In the genomic region with DNA sequence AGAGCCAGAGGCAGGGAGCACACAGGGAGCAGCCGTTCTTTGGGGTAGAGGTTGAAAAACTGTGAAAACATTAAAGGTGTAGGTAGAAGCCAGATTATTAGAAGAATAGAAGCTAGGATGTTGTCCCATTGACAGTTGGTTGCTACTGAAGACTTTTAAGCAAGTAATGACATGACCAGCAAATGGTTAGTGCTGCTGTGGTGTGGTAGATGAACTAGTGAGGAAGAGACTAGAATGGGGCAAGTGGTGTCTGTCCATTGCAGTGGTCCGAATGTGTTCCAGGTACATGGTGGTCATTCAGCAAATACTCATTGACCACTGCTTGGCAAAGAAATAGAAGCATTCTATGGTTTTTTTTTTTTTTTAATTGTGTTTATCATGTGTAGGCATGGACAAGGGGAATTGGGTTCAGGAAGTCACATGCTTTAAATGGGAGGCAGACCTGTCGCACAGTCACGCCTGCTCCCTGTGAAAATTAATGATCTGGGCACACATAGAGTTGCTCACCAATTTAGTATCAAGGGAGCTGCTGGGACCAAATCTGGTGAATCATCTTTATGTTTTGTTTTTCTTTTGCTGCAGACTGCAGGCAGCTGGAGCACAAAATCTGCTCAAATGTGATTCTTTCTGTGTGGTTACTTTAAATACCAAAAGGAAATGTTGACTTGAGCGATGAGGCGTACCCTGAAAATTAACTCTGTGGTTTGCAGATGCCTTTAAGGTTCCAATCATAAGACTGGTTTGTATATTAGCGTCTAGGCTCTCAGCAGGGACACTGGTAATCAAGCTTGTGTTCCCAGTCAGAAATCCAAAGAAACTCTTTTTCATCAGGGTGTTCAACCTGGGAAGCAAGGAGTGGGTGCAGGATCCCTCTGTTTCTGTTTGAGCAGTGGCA, we compare ENCODE assay signal across 1 cellular context.
A peak's percentile ranks its signal among the peaks of the same experiment; 100 is the strongest.
TF ChIP-seq lines count a peak whose summit lies in the region.

No MANE protein-coding gene starts in this region.

TF ChIP-seq in HEK293, 187 proteins besides CTCF, POLR2A, EP300 and RAD21 (continued from another document and continues in another):
- TF ChIP-seq, protein P1, sequence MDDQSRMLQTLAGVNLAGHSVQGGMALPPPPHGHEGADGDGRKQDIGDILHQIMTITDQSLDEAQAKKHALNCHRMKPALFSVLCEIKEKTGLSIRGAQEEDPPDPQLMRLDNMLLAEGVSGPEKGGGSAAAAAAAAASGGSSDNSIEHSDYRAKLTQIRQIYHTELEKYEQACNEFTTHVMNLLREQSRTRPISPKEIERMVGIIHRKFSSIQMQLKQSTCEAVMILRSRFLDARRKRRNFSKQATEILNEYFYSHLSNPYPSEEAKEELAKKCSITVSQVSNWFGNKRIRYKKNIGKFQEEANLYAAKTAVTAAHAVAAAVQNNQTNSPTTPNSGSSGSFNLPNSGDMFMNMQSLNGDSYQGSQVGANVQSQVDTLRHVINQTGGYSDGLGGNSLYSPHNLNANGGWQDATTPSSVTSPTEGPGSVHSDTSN (CRISPR knock-in tag; IDR thresholded peaks at IDR 0.05): no peak
- TF ChIP-seq GFI1B (tag by site-specific recombination; IDR thresholded peaks at IDR 0.05): peak; percentile 88
- no peak for TF ChIP-seq ZNF621 (tag by site-specific recombination; IDR thresholded peaks at IDR 0.05)
- peak; percentile 17; the same call in 1 of the 2 replicates for TF ChIP-seq SP2 (tag by site-specific recombination; IDR thresholded peaks at IDR 0.05)
- peak; percentile 62; the same call in 1 of the 2 replicates for TF ChIP-seq ZNF561 (tag by site-specific recombination; IDR thresholded peaks at IDR 0.05; ENCODE audit: borderline replicate concordance)
- no peak for TF ChIP-seq ZNF776 (tag by site-specific recombination; IDR thresholded peaks at IDR 0.05; ENCODE audit: borderline replicate concordance)
- TF ChIP-seq ZFP3 (tag by site-specific recombination; IDR thresholded peaks at IDR 0.05; ENCODE audit: low read depth): no peak
- no peak for TF ChIP-seq ZNF354C (tag by site-specific recombination; IDR thresholded peaks at IDR 0.05; ENCODE audit: borderline replicate concordance, low read depth)
- TF ChIP-seq ZNF544 (tag by site-specific recombination; IDR thresholded peaks at IDR 0.05): no peak
- no peak for TF ChIP-seq ZNF747 (tag by site-specific recombination; IDR thresholded peaks at IDR 0.05)
- no peak for TF ChIP-seq ZFP37 (tag by site-specific recombination; IDR thresholded peaks at IDR 0.05)
- no peak for TF ChIP-seq ZNF174 (tag by site-specific recombination; IDR thresholded peaks at IDR 0.05)
- peak; percentile 52; the same call in 1 of the 2 replicates for TF ChIP-seq TRIM28 (IDR thresholded peaks at IDR 0.05; ENCODE audit: borderline replicate concordance, low read length)
- TF ChIP-seq HOXD13 (CRISPR knock-in tag; IDR thresholded peaks at IDR 0.05; ENCODE audit: borderline replicate concordance): no peak
- no peak for TF ChIP-seq ZNF529 (tag by site-specific recombination; IDR thresholded peaks at IDR 0.05; ENCODE audit: insufficient replicate concordance)
- TF ChIP-seq, protein P2, sequence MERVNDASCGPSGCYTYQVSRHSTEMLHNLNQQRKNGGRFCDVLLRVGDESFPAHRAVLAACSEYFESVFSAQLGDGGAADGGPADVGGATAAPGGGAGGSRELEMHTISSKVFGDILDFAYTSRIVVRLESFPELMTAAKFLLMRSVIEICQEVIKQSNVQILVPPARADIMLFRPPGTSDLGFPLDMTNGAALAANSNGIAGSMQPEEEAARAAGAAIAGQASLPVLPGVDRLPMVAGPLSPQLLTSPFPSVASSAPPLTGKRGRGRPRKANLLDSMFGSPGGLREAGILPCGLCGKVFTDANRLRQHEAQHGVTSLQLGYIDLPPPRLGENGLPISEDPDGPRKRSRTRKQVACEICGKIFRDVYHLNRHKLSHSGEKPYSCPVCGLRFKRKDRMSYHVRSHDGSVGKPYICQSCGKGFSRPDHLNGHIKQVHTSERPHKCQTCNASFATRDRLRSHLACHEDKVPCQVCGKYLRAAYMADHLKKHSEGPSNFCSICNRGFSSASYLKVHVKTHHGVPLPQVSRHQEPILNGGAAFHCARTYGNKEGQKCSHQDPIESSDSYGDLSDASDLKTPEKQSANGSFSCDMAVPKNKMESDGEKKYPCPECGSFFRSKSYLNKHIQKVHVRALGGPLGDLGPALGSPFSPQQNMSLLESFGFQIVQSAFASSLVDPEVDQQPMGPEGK (tag by site-specific recombination; IDR thresholded peaks at IDR 0.05): 0 out of 2 replicates have a peak, but pooled peaks have one; percentile 13
- no peak for TF ChIP-seq KLF7 (tag by site-specific recombination; IDR thresholded peaks at IDR 0.05; ENCODE audit: borderline replicate concordance)
- TF ChIP-seq, protein P3, sequence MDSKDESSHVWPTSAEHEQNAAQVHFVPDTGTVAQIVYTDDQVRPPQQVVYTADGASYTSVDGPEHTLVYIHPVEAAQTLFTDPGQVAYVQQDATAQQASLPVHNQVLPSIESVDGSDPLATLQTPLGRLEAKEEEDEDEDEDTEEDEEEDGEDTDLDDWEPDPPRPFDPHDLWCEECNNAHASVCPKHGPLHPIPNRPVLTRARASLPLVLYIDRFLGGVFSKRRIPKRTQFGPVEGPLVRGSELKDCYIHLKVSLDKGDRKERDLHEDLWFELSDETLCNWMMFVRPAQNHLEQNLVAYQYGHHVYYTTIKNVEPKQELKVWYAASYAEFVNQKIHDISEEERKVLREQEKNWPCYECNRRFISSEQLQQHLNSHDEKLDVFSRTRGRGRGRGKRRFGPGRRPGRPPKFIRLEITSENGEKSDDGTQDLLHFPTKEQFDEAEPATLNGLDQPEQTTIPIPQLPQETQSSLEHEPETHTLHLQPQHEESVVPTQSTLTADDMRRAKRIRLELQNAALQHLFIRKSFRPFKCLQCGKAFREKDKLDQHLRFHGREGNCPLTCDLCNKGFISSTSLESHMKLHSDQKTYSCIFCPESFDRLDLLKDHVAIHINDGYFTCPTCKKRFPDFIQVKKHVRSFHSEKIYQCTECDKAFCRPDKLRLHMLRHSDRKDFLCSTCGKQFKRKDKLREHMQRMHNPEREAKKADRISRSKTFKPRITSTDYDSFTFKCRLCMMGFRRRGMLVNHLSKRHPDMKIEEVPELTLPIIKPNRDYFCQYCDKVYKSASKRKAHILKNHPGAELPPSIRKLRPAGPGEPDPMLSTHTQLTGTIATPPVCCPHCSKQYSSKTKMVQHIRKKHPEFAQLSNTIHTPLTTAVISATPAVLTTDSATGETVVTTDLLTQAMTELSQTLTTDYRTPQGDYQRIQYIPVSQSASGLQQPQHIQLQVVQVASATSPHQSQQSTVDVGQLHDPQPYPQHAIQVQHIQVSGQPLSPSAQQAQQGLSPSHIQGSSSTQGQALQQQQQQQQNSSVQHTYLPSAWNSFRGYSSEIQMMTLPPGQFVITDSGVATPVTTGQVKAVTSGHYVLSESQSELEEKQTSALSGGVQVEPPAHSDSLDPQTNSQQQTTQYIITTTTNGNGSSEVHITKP (tag by site-specific recombination; IDR thresholded peaks at IDR 0.05): no peak; the same call in 1 of the 2 replicates
- TF ChIP-seq ZNF223 (tag by site-specific recombination; IDR thresholded peaks at IDR 0.05): no peak
- TF ChIP-seq ZBTB7A (tag by site-specific recombination; IDR thresholded peaks at IDR 0.05; ENCODE audit: low read depth): no peak
- no peak; the same call in 1 of the 2 replicates for TF ChIP-seq MYNN (tag by site-specific recombination; IDR thresholded peaks at IDR 0.05; ENCODE audit: borderline replicate concordance)
- TF ChIP-seq ZNF629 (tag by site-specific recombination; IDR thresholded peaks at IDR 0.05): peak; percentile 82; the same call in 1 of the 2 replicates
- TF ChIP-seq, protein P4, sequence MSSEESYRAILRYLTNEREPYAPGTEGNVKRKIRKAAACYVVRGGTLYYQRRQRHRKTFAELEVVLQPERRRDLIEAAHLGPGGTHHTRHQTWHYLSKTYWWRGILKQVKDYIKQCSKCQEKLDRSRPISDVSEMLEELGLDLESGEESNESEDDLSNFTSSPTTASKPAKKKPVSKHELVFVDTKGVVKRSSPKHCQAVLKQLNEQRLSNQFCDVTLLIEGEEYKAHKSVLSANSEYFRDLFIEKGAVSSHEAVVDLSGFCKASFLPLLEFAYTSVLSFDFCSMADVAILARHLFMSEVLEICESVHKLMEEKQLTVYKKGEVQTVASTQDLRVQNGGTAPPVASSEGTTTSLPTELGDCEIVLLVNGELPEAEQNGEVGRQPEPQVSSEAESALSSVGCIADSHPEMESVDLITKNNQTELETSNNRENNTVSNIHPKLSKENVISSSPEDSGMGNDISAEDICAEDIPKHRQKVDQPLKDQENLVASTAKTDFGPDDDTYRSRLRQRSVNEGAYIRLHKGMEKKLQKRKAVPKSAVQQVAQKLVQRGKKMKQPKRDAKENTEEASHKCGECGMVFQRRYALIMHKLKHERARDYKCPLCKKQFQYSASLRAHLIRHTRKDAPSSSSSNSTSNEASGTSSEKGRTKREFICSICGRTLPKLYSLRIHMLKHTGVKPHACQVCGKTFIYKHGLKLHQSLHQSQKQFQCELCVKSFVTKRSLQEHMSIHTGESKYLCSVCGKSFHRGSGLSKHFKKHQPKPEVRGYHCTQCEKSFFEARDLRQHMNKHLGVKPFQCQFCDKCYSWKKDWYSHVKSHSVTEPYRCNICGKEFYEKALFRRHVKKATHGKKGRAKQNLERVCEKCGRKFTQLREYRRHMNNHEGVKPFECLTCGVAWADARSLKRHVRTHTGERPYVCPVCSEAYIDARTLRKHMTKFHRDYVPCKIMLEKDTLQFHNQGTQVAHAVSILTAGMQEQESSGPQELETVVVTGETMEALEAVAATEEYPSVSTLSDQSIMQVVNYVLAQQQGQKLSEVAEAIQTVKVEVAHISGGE (tag by site-specific recombination; conservative IDR thresholded peaks at IDR 0.05; ENCODE audit: low read depth): no peak
- TF ChIP-seq ZNF560 (tag by site-specific recombination; IDR thresholded peaks at IDR 0.05; ENCODE audit: borderline replicate concordance): no peak
- TF ChIP-seq, protein P5, sequence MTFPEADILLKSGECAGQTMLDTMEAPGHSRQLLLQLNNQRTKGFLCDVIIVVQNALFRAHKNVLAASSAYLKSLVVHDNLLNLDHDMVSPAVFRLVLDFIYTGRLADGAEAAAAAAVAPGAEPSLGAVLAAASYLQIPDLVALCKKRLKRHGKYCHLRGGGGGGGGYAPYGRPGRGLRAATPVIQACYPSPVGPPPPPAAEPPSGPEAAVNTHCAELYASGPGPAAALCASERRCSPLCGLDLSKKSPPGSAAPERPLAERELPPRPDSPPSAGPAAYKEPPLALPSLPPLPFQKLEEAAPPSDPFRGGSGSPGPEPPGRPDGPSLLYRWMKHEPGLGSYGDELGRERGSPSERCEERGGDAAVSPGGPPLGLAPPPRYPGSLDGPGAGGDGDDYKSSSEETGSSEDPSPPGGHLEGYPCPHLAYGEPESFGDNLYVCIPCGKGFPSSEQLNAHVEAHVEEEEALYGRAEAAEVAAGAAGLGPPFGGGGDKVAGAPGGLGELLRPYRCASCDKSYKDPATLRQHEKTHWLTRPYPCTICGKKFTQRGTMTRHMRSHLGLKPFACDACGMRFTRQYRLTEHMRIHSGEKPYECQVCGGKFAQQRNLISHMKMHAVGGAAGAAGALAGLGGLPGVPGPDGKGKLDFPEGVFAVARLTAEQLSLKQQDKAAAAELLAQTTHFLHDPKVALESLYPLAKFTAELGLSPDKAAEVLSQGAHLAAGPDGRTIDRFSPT (tag by site-specific recombination; IDR thresholded peaks at IDR 0.05): no peak
- no peak for TF ChIP-seq ZNF138 (tag by site-specific recombination; IDR thresholded peaks at IDR 0.05; ENCODE audit: borderline replicate concordance)
- TF ChIP-seq ZNF558 (tag by site-specific recombination; IDR thresholded peaks at IDR 0.05): no peak; the same call in 1 of the 2 replicates
- TF ChIP-seq, protein P6, sequence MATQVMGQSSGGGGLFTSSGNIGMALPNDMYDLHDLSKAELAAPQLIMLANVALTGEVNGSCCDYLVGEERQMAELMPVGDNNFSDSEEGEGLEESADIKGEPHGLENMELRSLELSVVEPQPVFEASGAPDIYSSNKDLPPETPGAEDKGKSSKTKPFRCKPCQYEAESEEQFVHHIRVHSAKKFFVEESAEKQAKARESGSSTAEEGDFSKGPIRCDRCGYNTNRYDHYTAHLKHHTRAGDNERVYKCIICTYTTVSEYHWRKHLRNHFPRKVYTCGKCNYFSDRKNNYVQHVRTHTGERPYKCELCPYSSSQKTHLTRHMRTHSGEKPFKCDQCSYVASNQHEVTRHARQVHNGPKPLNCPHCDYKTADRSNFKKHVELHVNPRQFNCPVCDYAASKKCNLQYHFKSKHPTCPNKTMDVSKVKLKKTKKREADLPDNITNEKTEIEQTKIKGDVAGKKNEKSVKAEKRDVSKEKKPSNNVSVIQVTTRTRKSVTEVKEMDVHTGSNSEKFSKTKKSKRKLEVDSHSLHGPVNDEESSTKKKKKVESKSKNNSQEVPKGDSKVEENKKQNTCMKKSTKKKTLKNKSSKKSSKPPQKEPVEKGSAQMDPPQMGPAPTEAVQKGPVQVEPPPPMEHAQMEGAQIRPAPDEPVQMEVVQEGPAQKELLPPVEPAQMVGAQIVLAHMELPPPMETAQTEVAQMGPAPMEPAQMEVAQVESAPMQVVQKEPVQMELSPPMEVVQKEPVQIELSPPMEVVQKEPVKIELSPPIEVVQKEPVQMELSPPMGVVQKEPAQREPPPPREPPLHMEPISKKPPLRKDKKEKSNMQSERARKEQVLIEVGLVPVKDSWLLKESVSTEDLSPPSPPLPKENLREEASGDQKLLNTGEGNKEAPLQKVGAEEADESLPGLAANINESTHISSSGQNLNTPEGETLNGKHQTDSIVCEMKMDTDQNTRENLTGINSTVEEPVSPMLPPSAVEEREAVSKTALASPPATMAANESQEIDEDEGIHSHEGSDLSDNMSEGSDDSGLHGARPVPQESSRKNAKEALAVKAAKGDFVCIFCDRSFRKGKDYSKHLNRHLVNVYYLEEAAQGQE (tag by site-specific recombination; IDR thresholded peaks at IDR 0.05): no peak
- TF ChIP-seq WT1 (tag by site-specific recombination; IDR thresholded peaks at IDR 0.05): peak; percentile 93
- peak; percentile 38; the same call in 1 of the 2 replicates for TF ChIP-seq ZNF335 (tag by site-specific recombination; conservative IDR thresholded peaks at IDR 0.05)
- TF ChIP-seq, protein P7, sequence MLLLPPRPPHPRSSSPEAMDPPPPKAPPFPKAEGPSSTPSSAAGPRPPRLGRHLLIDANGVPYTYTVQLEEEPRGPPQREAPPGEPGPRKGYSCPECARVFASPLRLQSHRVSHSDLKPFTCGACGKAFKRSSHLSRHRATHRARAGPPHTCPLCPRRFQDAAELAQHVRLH (tag by site-specific recombination; IDR thresholded peaks at IDR 0.05): no peak
- no peak for TF ChIP-seq ZNF596 (tag by site-specific recombination; IDR thresholded peaks at IDR 0.05)
- TF ChIP-seq ZSCAN23 (tag by site-specific recombination; IDR thresholded peaks at IDR 0.05): no peak
- TF ChIP-seq MEIS1 (CRISPR knock-in tag; IDR thresholded peaks at IDR 0.05; ENCODE audit: borderline replicate concordance): no peak
- TF ChIP-seq SETDB1 (IDR thresholded peaks at IDR 0.05; ENCODE audit: insufficient read length, low read length): no peak
- TF ChIP-seq ZNF658 (tag by site-specific recombination; IDR thresholded peaks at IDR 0.05): no peak
- no peak for TF ChIP-seq ZNF416 (tag by site-specific recombination; IDR thresholded peaks at IDR 0.05)
- no peak for TF ChIP-seq ZNF677 (tag by site-specific recombination; IDR thresholded peaks at IDR 0.05)
- peak; percentile 47; the same call in 1 of the 2 replicates for TF ChIP-seq KLF10 (tag by site-specific recombination; IDR thresholded peaks at IDR 0.05)
- no peak for TF ChIP-seq ZNF514 (tag by site-specific recombination; IDR thresholded peaks at IDR 0.05)
- TF ChIP-seq YY2 (tag by site-specific recombination; IDR thresholded peaks at IDR 0.05): no peak
